ENCODE assay signal across 20 cellular contexts in genomic region chr2:24238158-24238557, GRCh38.
A peak's percentile ranks its signal among the peaks of the same experiment; 100 is the strongest.
DNase-seq lines count a peak whose midpoint lies in the region; ATAC-seq and TF ChIP-seq lines count a peak whose summit lies in the region.
"Had no signal": no experiment of that assay in that cellular context is flagged by ENCODE, and none has a peak within 500 bp of the region (broad histone marks: within the 10 kb centered on the region; RNA-seq: fewer than 3 reads in every experiment).

No MANE protein-coding gene starts in this region.

- DNase-seq in NCI-H2081 (lab: John Stamatoyannopoulos, UW) (peak; percentile 20 to 83), NCI-H2081 treated with DMSO at 0.1 percent for 48 hours (lab: John Stamatoyannopoulos, UW) (no peak), NCI-H146 (lab: John Stamatoyannopoulos, UW) (peak; percentile 84), NCI-H524 (lab: John Stamatoyannopoulos, UW) (peak; percentile 93 to 99), left lung (no peak), Ammon's horn (ENCODE audit: low spot score) (no peak), NCI-H526 treated with DMSO at 0.1 percent for 48 hours (lab: John Stamatoyannopoulos, UW) (no peak)
- DNase-seq: activated B cell treated with CpG ODN at 0.5 μM for 24 hours; activated CD8-positive, alpha-beta T cell treated with anti-CD3 and anti-CD28 coated beads, Interleukin-2, amount 10 ng/mL, durations not matched to agents 7 days and 5 days; activated naive CD4-positive, alpha-beta T cell treated with anti-CD3 and anti-CD28 coated beads, Interleukin-2, amount 50 U/mL, for 16 hours; activated T-cell treated with anti-CD3 and anti-CD28 coated beads, Interleukin-2, amount 50 U/mL, for 4 hours; effector CD8-positive, alpha-beta T cell; NCI-H446; PC-9; stimulated activated CD4-positive, alpha-beta T cell treated with anti-CD3 and anti-CD28 coated beads, Interleukin-2, amount 100 ng/mL, for 24 hours; trophoblast cell had no signal

- no peaks in the 10 kb centered on the region for H3K9me3 ChIP-seq in left lung
- H3K9me3 ChIP-seq: BLaER1, esophagus muscularis mucosa had no signal

- ATAC-seq in left lung (peak; percentile 67), GM18502 (IDR thresholded peaks at IDR 0.05; ENCODE audit: poor library complexity, unreplicated experiment) (no peak)
- ATAC-seq: activated CD8-positive, alpha-beta T cell treated with anti-CD3 and anti-CD28 coated beads, Interleukin-2, amount 10 ng/mL, durations not matched to agents 7 days and 5 days; activated T-cell treated with anti-CD3 and anti-CD28 coated beads, Interleukin-2, amount 50 U/mL, for 4 hours; HCT116 had no signal

- no peak overlapping the region for H3K27ac ChIP-seq in left lung
- H3K27ac ChIP-seq: BLaER1, esophagus muscularis mucosa, PC-9 had no signal

- peaks cover 6 to 27% of the 10 kb centered on the region in 2 donors for H3K36me3 ChIP-seq in left lung

- no peaks in the 10 kb centered on the region for H3K27me3 ChIP-seq in left lung
- H3K27me3 ChIP-seq: BLaER1, esophagus muscularis mucosa had no signal

- peaks cover 4 to 21% of the 10 kb centered on the region in 2 donors for H3K4me1 ChIP-seq in left lung
- H3K4me1 ChIP-seq: BLaER1, esophagus muscularis mucosa had no signal

- intact Hi-C loops in left lung (cut with DNase I) = no loop called here

- TF ChIP-seq CTCF in left lung (IDR thresholded peaks at IDR 0.05) = no peak

- no peak overlapping the region for H3K4me3 ChIP-seq in left lung
- H3K4me3 ChIP-seq: BLaER1, esophagus muscularis mucosa, PC-9 had no signal

Comparison
In these comparisons a context has a peak if more than half of its experiments do, and no peak if none do; other contexts are left out.
1. DNase-seq: peak in NCI-H2081 (2 of 2), NCI-H146 (single experiment) and NCI-H524 (2 of 2); none in NCI-H2081 treated with DMSO at 0.1 percent for 48 hours (single experiment), left lung (0 of 2), Ammon's horn (single experiment) and NCI-H526 treated with DMSO at 0.1 percent for 48 hours (single experiment).